Comparison of ENCODE assay signal across 22 cellular contexts in genomic region chr6:19369770-19370169, GRCh38.
DNase-seq lines count a peak whose midpoint lies in the region; ATAC-seq and TF ChIP-seq lines count a peak whose summit lies in the region.
"Had no signal": no experiment of that assay in that cellular context is flagged by ENCODE, and none has a peak within 500 bp of the region (broad histone marks: within the 10 kb centered on the region; RNA-seq: fewer than 3 reads in every experiment).

No MANE protein-coding gene starts in this region.

- POLR2A ChIA-PET in WTC11 (lab: Charles Lee) = no interaction called here

- H3K27ac Mint-ChIP-seq in WTC11 = no peak overlapping the region
- H3K27ac Mint-ChIP-seq: CD4-positive, alpha-beta memory T cell had no signal

- no peak overlapping the region for H3K27ac ChIP-seq in mesendoderm (ENCODE audit: low read depth, low read length)
- H3K27ac ChIP-seq: BLaER1, SJCRH30 had no signal

- ATAC-seq in WTC11 (peak; percentile 69), GM21526 (IDR thresholded peaks at IDR 0.05; ENCODE audit: low FRiP score, unreplicated experiment) (no peak)

- H3K79me1 ChIP-seq in mesendoderm (ENCODE audit: low read length) = no peaks in the 10 kb centered on the region

- DNase-seq in WTC11 (ENCODE audit: low spot score) (no peak), choroid plexus epithelial cell (ENCODE audit: low read depth) (peak; percentile 77), mesendoderm (peak; percentile 25), retina (peak; percentile 55), NCI-H1694 (lab: John Stamatoyannopoulos, UW) (no peak), CD1c-positive myeloid dendritic cell (ENCODE audit: extremely low spot score) (no peak), 8988T (no peak)
- DNase-seq: ACHN; Caco-2; CD4-positive, alpha-beta memory T cell; DMS 273 treated with DMSO at 0.1 percent for 48 hours; DND-41; KG1; NCI-H1105; NCI-H146; NCI-H2029 treated with DMSO at 0.1 percent for 48 hours; NCI-H446; NCI-H526; OCI-M1; SJCRH30 had no signal

- no peak overlapping the region for H3K56ac ChIP-seq in mesendoderm (ENCODE audit: low read length)

- H3K23ac ChIP-seq in mesendoderm (ENCODE audit: low read length) = no peak overlapping the region

- peaks cover 14% of the 10 kb centered on the region for H3K9me3 Mint-ChIP-seq in WTC11

- H3K4ac ChIP-seq in mesendoderm (ENCODE audit: low read depth, low read length) = no peak overlapping the region

- H3K36me3 ChIP-seq in mesendoderm (ENCODE audit: control insufficient read depth, insufficient read depth, low read length) = no peaks in the 10 kb centered on the region
- H3K36me3 ChIP-seq: BLaER1, SJCRH30 had no signal

- H2BK120ac ChIP-seq in mesendoderm (ENCODE audit: low read depth, low read length) = no peak overlapping the region

- H3K4me3 ChIP-seq in choroid plexus epithelial cell (ENCODE audit: low read depth, low read length) (no peak overlapping the region), mesendoderm (ENCODE audit: low read length) (no peak overlapping the region)
- H3K4me3 ChIP-seq: BLaER1, SJCRH30 had no signal

- H3K9ac ChIP-seq in mesendoderm (ENCODE audit: low read length) = no peak overlapping the region
- H3K9ac ChIP-seq: BLaER1 had no signal

- no peak overlapping the region for H3K4me2 ChIP-seq in mesendoderm (ENCODE audit: low read length)
- H3K4me2 ChIP-seq: BLaER1 had no signal

- no peak overlapping the region for H2BK15ac ChIP-seq in mesendoderm (replicated peaks; ENCODE audit: low read depth)

- CTCF ChIA-PET in WTC11 (lab: Charles Lee) = no interaction called here

- no peak overlapping the region for H2AK5ac ChIP-seq in mesendoderm (ENCODE audit: low read length)

- peaks cover 22% of the 10 kb centered on the region for H3K4me1 Mint-ChIP-seq in WTC11
- H3K4me1 Mint-ChIP-seq: CD4-positive, alpha-beta memory T cell had no signal

- no peak for TF ChIP-seq CTCF in WTC11 (IDR thresholded peaks at IDR 0.05)
- TF ChIP-seq CTCF in choroid plexus epithelial cell (conservative IDR thresholded peaks at IDR 0.05; ENCODE audit: low read depth, low read length) = no peak

- no peak overlapping the region for H4K8ac ChIP-seq in mesendoderm (ENCODE audit: low read depth, low read length)

- no peaks in the 10 kb centered on the region for H3K36me3 Mint-ChIP-seq in WTC11
- H3K36me3 Mint-ChIP-seq: CD4-positive, alpha-beta memory T cell had no signal

- H3K18ac ChIP-seq in mesendoderm (ENCODE audit: low read length) = no peak overlapping the region

- no peak overlapping the region for H4K5ac ChIP-seq in mesendoderm (ENCODE audit: low read length)

- no peaks in the 10 kb centered on the region; the same call in 1 of the 2 replicates for H3K27me3 Mint-ChIP-seq in WTC11 (ENCODE audit: low read depth)
- H3K27me3 Mint-ChIP-seq: CD4-positive, alpha-beta memory T cell had no signal

- no peak overlapping the region for H3K4me3 Mint-ChIP-seq in WTC11
- H3K4me3 Mint-ChIP-seq: CD4-positive, alpha-beta memory T cell had no signal

- no peaks in the 10 kb centered on the region for H3K79me2 ChIP-seq in mesendoderm (ENCODE audit: control insufficient read depth, insufficient read depth, low read length)

- no peak overlapping the region for H2BK5ac ChIP-seq in mesendoderm (ENCODE audit: low read length)

- no peaks in the 10 kb centered on the region for H3K4me1 ChIP-seq in mesendoderm (ENCODE audit: control insufficient read depth, low read depth, low read length)
- H3K4me1 ChIP-seq: BLaER1, Caco-2, SJCRH30 had no signal

- no peaks in the 10 kb centered on the region for H3K27me3 ChIP-seq in mesendoderm (ENCODE audit: insufficient read depth, low read length, poor library complexity)
- H3K27me3 ChIP-seq: BLaER1, SJCRH30 had no signal

TF ChIP-seq in WTC11, 78 proteins besides CTCF, POLR2A, EP300 and RAD21:
- TF ChIP-seq GTF2I (CRISPR knock-in tag; conservative IDR thresholded peaks at IDR 0.05) (no peak), ZMAT4 (CRISPR knock-in tag; IDR thresholded peaks at IDR 0.05) (no peak), KAT7 (CRISPR knock-in tag; IDR thresholded peaks at IDR 0.05; ENCODE audit: borderline replicate concordance) (no peak), E2F4 (CRISPR knock-in tag; IDR thresholded peaks at IDR 0.05; ENCODE audit: borderline replicate concordance, low read depth) (no peak)

Comparison
In these comparisons a context has a peak if more than half of its experiments do, and no peak if none do; other contexts are left out.
1. DNase-seq: peak in choroid plexus epithelial cell (single experiment), mesendoderm (single experiment) and retina (single experiment); none in WTC11 (single experiment), NCI-H1694 (single experiment), CD1c-positive myeloid dendritic cell (single experiment) and 8988T (single experiment).